ENCODE assay signal across 20 cellular contexts in genomic region chr21:27649323-27649722, GRCh38.
DNase-seq lines count a peak whose midpoint lies in the region; ATAC-seq and TF ChIP-seq lines count a peak whose summit lies in the region.
"Had no signal": no experiment of that assay in that cellular context is flagged by ENCODE, and none has a peak within 500 bp of the region (broad histone marks: within the 10 kb centered on the region; RNA-seq: fewer than 3 reads in every experiment).

No MANE protein-coding gene starts in this region.

- no peaks in the 10 kb centered on the region for H3K4me1 ChIP-seq in breast epithelium
- H3K4me1 ChIP-seq: ascending aorta, spleen, tibial nerve had no signal

- POLR2A ChIA-PET in MCF 10A (lab: Yijun Ruan, JAX): no interaction called here

- H3K27me3 Mint-ChIP-seq in MCF 10A (ENCODE audit: insufficient read depth, unreplicated experiment): no peaks in the 10 kb centered on the region

- TF ChIP-seq CTCF in MCF 10A (IDR thresholded peaks at IDR 0.05; ENCODE audit: unreplicated experiment): no peak
- no peak for TF ChIP-seq CTCF in breast epithelium (IDR thresholded peaks at IDR 0.05)
- TF ChIP-seq CTCF in astrocyte of the spinal cord (IDR thresholded peaks at IDR 0.05; ENCODE audit: low read depth, low read length): no peak

- DNase-seq in MCF 10A (ENCODE audit: unreplicated experiment) (peak; percentile 49), breast epithelium (ENCODE audit: low spot score in 2 of 2) (no peak), astrocyte of the spinal cord (ENCODE audit: low read depth, low spot score) (peak; percentile 88), glomerular visceral epithelial cell (ENCODE audit: extremely low spot score) (peak; percentile 74), LoVo (ENCODE audit: low spot score) (no peak), NCI-H2171 (lab: John Stamatoyannopoulos, UW) (no peak), OCI-M1 (lab: John Stamatoyannopoulos, UW) (no peak)
- DNase-seq: activated CD4-positive, alpha-beta T cell treated with anti-CD3 and anti-CD28 coated beads for 1 hour; activated T-cell treated with anti-CD3 and anti-CD28 coated beads, Interleukin-2, amount 50 U/mL, for 1 hour; erythroblast; kidney; NCI-H1930; NK-92 treated with Interleukin-12 subunit alpha and Interleukin-12 subunit beta, amount 100 ng/mL, for 24 hours; spleen; SW 1271 had no signal

- H3K4me1 Mint-ChIP-seq in MCF 10A (ENCODE audit: insufficient read depth, unreplicated experiment): peaks cover 12% of the 10 kb centered on the region
- H3K4me1 Mint-ChIP-seq: nephron had no signal

- H3K9me3 ChIP-seq in breast epithelium: no peaks in the 10 kb centered on the region
- H3K9me3 ChIP-seq: ascending aorta, tibial nerve had no signal

- H3K36me3 ChIP-seq in breast epithelium: no peaks in the 10 kb centered on the region
- H3K36me3 ChIP-seq: ascending aorta, spleen, tibial nerve had no signal

- H3K36me3 Mint-ChIP-seq in MCF 10A (ENCODE audit: insufficient read depth, unreplicated experiment): no peaks in the 10 kb centered on the region

- H3K4me3 Mint-ChIP-seq in MCF 10A (ENCODE audit: unreplicated experiment): no peak overlapping the region
- H3K4me3 Mint-ChIP-seq: nephron had no signal

- in situ Hi-C loops in astrocyte of the spinal cord (cut with HindIII; ENCODE audit: low sequenced_read_pairs): no loop called here

- ATAC-seq in HG03108 (IDR thresholded peaks at IDR 0.05; ENCODE audit: unreplicated experiment): no peak

- TF ChIP-seq POLR2A in breast epithelium (IDR thresholded peaks at IDR 0.05): no peak

- no peaks in the 10 kb centered on the region for H3K27me3 ChIP-seq in breast epithelium
- H3K27me3 ChIP-seq: ascending aorta, spleen, tibial nerve had no signal

- CTCF ChIA-PET in MCF 10A (lab: Yijun Ruan, JAX): interaction anchor here (0.6 kb wide), 1 partner anchor 687 kb away, joined by 4 read pairs; no protein-coding TSS in a partner anchor

- no peak overlapping the region for H3K27ac ChIP-seq in breast epithelium
- H3K27ac ChIP-seq: 22Rv1, ascending aorta, spleen, tibial nerve had no signal

- intact Hi-C loops in MCF 10A (cut with micrococcal nuclease) (loop anchor here (2.0 kb wide), 1 partner anchor 79 kb away; no protein-coding TSS in a partner anchor), breast epithelium (cut with DNase I; ENCODE audit: low total_unique reads) (no loop called here)

- H3K4me3 ChIP-seq in breast epithelium (no peak overlapping the region), astrocyte of the spinal cord (ENCODE audit: low read depth, low read length) (no peak overlapping the region)
- H3K4me3 ChIP-seq: ascending aorta, spleen, tibial nerve had no signal

- BruUV-seq in MCF 10A (replicated peaks; lab: Mats Ljungman, UMichigan): no TSS peak

- no peaks in the 10 kb centered on the region for H3K9me3 Mint-ChIP-seq in MCF 10A (ENCODE audit: unreplicated experiment)

- H3K27ac Mint-ChIP-seq in MCF 10A (ENCODE audit: low read depth, unreplicated experiment): peak overlapping the region; percentile 70

Comparison
In these comparisons a context has a peak if more than half of its experiments do, and no peak if none do; other contexts are left out.
1. DNase-seq: peak in MCF 10A (single experiment), astrocyte of the spinal cord (single experiment) and glomerular visceral epithelial cell (single experiment); none in breast epithelium (0 of 2), LoVo (single experiment), NCI-H2171 (single experiment) and OCI-M1 (single experiment).